ENCODE assay signal across 9 cellular contexts in the genomic region with DNA sequence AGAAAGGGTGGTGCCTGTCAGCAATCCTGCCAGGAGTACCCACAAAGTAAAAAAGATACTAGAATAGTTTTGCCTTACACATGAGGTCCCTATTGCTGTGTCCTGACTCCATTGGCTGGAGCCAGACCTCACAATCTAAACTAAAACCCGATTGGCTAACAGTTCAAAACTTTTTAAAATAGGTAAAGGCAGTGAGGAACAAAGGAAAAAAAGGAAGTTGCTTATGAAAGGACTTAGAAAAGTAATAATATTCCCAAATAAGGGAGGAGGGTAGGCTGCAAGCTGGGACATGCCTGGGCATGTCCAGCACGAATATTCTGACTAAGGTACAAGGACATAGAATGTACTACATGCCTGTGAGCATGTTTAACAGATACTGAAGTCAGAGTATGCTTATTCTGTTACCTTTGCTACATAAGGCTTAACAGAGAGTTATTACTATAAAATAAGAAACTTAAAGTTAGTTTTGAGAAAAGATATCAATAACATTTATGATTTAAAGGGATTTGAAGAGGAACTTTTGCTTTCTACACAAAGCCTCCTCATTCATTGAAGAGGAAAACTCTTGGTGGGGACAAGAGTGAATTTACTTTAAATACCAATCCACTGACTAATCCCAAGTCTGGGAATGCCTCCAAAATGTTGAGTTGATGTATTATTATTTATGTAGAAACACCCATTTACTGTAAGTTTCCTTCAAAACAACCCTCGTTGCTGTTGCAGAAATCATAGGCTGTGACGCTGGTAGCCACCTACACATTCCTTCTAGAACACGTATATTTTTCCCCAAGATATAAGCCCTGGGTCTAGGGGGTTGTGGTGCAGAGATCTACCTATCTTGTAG. TPM values are rescaled to one million over a fixed set of nuclear protein-coding genes. Genes with fewer than 3 reads are reported as not detected.
DNase-seq lines count a peak whose midpoint lies in the region; ATAC-seq, FAIRE-seq and TF ChIP-seq lines count a peak whose summit lies in the region.
"Had no signal": no experiment of that assay in that cellular context is flagged by ENCODE, and none has a peak within 500 bp of the region (broad histone marks: within the 10 kb centered on the region; RNA-seq: fewer than 3 reads in every experiment).

No MANE protein-coding gene starts in this region.

- H3K27me3 ChIP-seq in AG04450 (ENCODE audit: control insufficient read depth, insufficient read depth, low read length) (no peaks in the 10 kb centered on the region), bronchial epithelial cell (ENCODE audit: control insufficient read depth, insufficient read depth, low read length) (no peaks in the 10 kb centered on the region), mesenchymal stem cell (ENCODE audit: control insufficient read depth in 1 of 2, insufficient read depth in 1 of 2, low read length in 2 of 2) (no peaks in the 10 kb centered on the region)
- H3K27me3 ChIP-seq in CD4-positive, alpha-beta memory T cell (ENCODE audit: insufficient read depth, low read length) = no peaks in the 10 kb centered on the region
- H3K27me3 ChIP-seq: neutrophil had no signal

- H3K36me3 ChIP-seq in bronchial epithelial cell (ENCODE audit: control insufficient read depth, insufficient read depth, low read length) = no peaks in the 10 kb centered on the region
- H3K36me3 ChIP-seq in mesenchymal stem cell (ENCODE audit: control insufficient read depth in 1 of 2, insufficient read depth in 2 of 2, low read depth in 1 of 2, low read length in 2 of 2) = no peaks in the 10 kb centered on the region
- H3K36me3 ChIP-seq in CD4-positive, alpha-beta memory T cell (ENCODE audit: insufficient read depth, low read length) = no peaks in the 10 kb centered on the region
- H3K36me3 ChIP-seq: neutrophil had no signal

- H3K36me3 Mint-ChIP-seq in CD4-positive, alpha-beta memory T cell = no peaks in the 10 kb centered on the region

- no peak overlapping the region for H3K27ac Mint-ChIP-seq in CD4-positive, alpha-beta memory T cell

- peak overlapping the region; percentile 88 to 97 for H3K18ac ChIP-seq in mesenchymal stem cell (ENCODE audit: low read depth in 1 of 2, low read length in 2 of 2)

- ATAC-seq in HG02571 (IDR thresholded peaks at IDR 0.05; ENCODE audit: unreplicated experiment) (no peak), GM18867 (IDR thresholded peaks at IDR 0.05; ENCODE audit: unreplicated experiment) (no peak)

- no peaks in the 10 kb centered on the region for H3K4me1 Mint-ChIP-seq in CD4-positive, alpha-beta memory T cell

- H3K9me3 ChIP-seq in AG04450 (ENCODE audit: control insufficient read depth, insufficient read depth, low read length) (peaks cover 3% of the 10 kb centered on the region), mesenchymal stem cell (ENCODE audit: control insufficient read depth, low read length) (no peaks in the 10 kb centered on the region)
- H3K9me3 ChIP-seq in CD4-positive, alpha-beta memory T cell (ENCODE audit: control insufficient read depth in 1 of 2, low read length in 2 of 2) = no peaks in the 10 kb centered on the region
- H3K9me3 ChIP-seq: neutrophil had no signal

- peak overlapping the region; percentile 93 to 98 for H2BK12ac ChIP-seq in mesenchymal stem cell (ENCODE audit: low read length in 2 of 2)

- peak; percentile 99 for DNase-seq in AG04450 (ENCODE audit: low read depth, low spot score)
- peak; percentile 94 for DNase-seq in LHCN-M2 (ENCODE audit: low read depth)
- DNase-seq in bronchial epithelial cell (ENCODE audit: low read depth) = peak; percentile 93
- DNase-seq in mesenchymal stem cell = peak; percentile 98
- DNase-seq in CD4-positive, alpha-beta memory T cell = no peak
- DNase-seq in GM12891 (ENCODE audit: insufficient read length, low spot score) = no peak

- no peak for TF ChIP-seq CTCF in AG04450 (IDR thresholded peaks at IDR 0.05; ENCODE audit: low read depth, low read length)
- no peak for TF ChIP-seq CTCF in bronchial epithelial cell (IDR thresholded peaks at IDR 0.05; ENCODE audit: insufficient read depth, low read length, severe bottlenecking)

- no peak overlapping the region for H3K4me3 ChIP-seq in AG04450 (ENCODE audit: low read depth, low read length)
- H3K4me3 ChIP-seq in bronchial epithelial cell (ENCODE audit: low read depth, low read length) = no peak overlapping the region
- peak overlapping the region in 1 of 2 experiments; percentile 49 for H3K4me3 ChIP-seq in mesenchymal stem cell (ENCODE audit: insufficient read depth in 1 of 2, low read depth in 1 of 2, low read length in 2 of 2)
- no peak overlapping the region for H3K4me3 ChIP-seq in CD4-positive, alpha-beta memory T cell (ENCODE audit: low read length in 2 of 2)

- peak overlapping the region; percentile 91 for H4K8ac ChIP-seq in mesenchymal stem cell (ENCODE audit: low read length)

- CTCF ChIA-PET in AG04450 (lab: Charles Lee) = interaction anchor here (1.9 to 2.0 kb wide), 2 partner anchors 8 to 40 kb away, joined by 10 to 11 read pairs; a partner anchor contains a TSS
- CTCF ChIA-PET in CD4-positive, alpha-beta memory T cell (lab: Charles Lee; ENCODE audit: partially characterized antibody) = no interaction called here

- H3K27ac ChIP-seq in AG04450 (ENCODE audit: low read depth, low read length) = peak overlapping the region; percentile 100
- H3K27ac ChIP-seq in mesenchymal stem cell (ENCODE audit: low read length, poor library complexity, severe bottlenecking) = peak overlapping the region; percentile 94
- no peak overlapping the region for H3K27ac ChIP-seq in CD4-positive, alpha-beta memory T cell (ENCODE audit: low read depth, low read length)
- H3K27ac ChIP-seq: neutrophil had no signal

- TF ChIP-seq POLR2A in GM12891 (IDR thresholded peaks at IDR 0.05; ENCODE audit: low read depth, low read length) = no peak

- H2BK5ac ChIP-seq in mesenchymal stem cell (ENCODE audit: low read depth, low read length, poor library complexity, severe bottlenecking) = peak overlapping the region; percentile 97

- WGBS in mesenchymal stem cell = 23% methylated on average over 5 of the region's 5 CpGs

- H3K4ac ChIP-seq in mesenchymal stem cell (ENCODE audit: low read depth in 1 of 2, low read length in 2 of 2) = peak overlapping the region in 1 of 2 experiments; percentile 81

- H3K4me3 Mint-ChIP-seq in CD4-positive, alpha-beta memory T cell = no peak overlapping the region

- peak overlapping the region; percentile 73 for H2AK5ac ChIP-seq in mesenchymal stem cell (ENCODE audit: low read length, severe bottlenecking)

- no peak for FAIRE-seq in bronchial epithelial cell (lab: Jason Lieb, UNC)
- no peak for FAIRE-seq in GM12891 (lab: Jason Lieb, UNC)

- no peak overlapping the region for H2BK15ac ChIP-seq in mesenchymal stem cell (ENCODE audit: low read depth, poor library complexity, severe bottlenecking)

- POLR2A ChIA-PET in AG04450 (lab: Yijun Ruan, JAX) = interaction anchor here (0.6 to 1.7 kb wide), 3 partner anchors 8 to 56 kb away, joined by 3 to 6 read pairs (median 4); a partner anchor contains a TSS
- POLR2A ChIA-PET in CD4-positive, alpha-beta memory T cell (lab: Charles Lee; ENCODE audit: partially characterized antibody) = no interaction called here

- peak overlapping the region; percentile 17 for H3K4me2 ChIP-seq in mesenchymal stem cell (ENCODE audit: low read length, poor library complexity, severe bottlenecking)

- H3K14ac ChIP-seq in mesenchymal stem cell (ENCODE audit: low read length in 2 of 2) = no peak overlapping the region

- H3K79me1 ChIP-seq in mesenchymal stem cell (replicated peaks; ENCODE audit: low read length, poor library complexity, severe bottlenecking) = peaks cover 2% of the 10 kb centered on the region

- intact Hi-C loops in CD4-positive, alpha-beta memory T cell (cut with micrococcal nuclease) = no loop called here

- peaks cover 5% of the 10 kb centered on the region in 2 donors for H3K27me3 Mint-ChIP-seq in CD4-positive, alpha-beta memory T cell

- H3K9me3 Mint-ChIP-seq in CD4-positive, alpha-beta memory T cell = peaks cover 0 to 1% (median 0%) of the 10 kb centered on the region in 8 donors

- no peak overlapping the region for H3K23ac ChIP-seq in mesenchymal stem cell (ENCODE audit: low read length in 2 of 2)

- peak overlapping the region; percentile 95 for H3K9ac ChIP-seq in mesenchymal stem cell (ENCODE audit: low read length)

- H2AFZ ChIP-seq in mesenchymal stem cell (ENCODE audit: low read depth, low read length) = no peak overlapping the region

- H2BK120ac ChIP-seq in mesenchymal stem cell (ENCODE audit: low read depth, low read length) = peak overlapping the region; percentile 69

- H4K91ac ChIP-seq in mesenchymal stem cell (ENCODE audit: low read length) = no peak overlapping the region

- peaks cover 13% of the 10 kb centered on the region for H3K4me1 ChIP-seq in mesenchymal stem cell (ENCODE audit: control insufficient read depth, insufficient read depth, low read depth, low read length)
- H3K4me1 ChIP-seq in CD4-positive, alpha-beta memory T cell (ENCODE audit: insufficient read depth, low read length) = no peaks in the 10 kb centered on the region

TF ChIP-seq in GM12891, 5 proteins besides CTCF, POLR2A, EP300 and RAD21:
- TF ChIP-seq SPI1 (IDR thresholded peaks at IDR 0.05; ENCODE audit: low read depth, low read length) (no peak), PAX5 (IDR thresholded peaks at IDR 0.05; ENCODE audit: insufficient read depth, low read length, severe bottlenecking) (no peak), POU2F2 (IDR thresholded peaks at IDR 0.05; ENCODE audit: low read depth, low read length) (no peak), POLR2AphosphoS5 (IDR thresholded peaks at IDR 0.05; ENCODE audit: low read depth, low read length) (no peak), TAF1 (IDR thresholded peaks at IDR 0.05; ENCODE audit: low read depth, low read length) (no peak)

RNA-seq across cellular contexts. Expression of a gene that starts 8.2 kb away (rescaled TPM):
- polyA plus RNA-seq in AG04450 (2011; rRNA removed) = 62.4 and 69.1 TPM in 2 replicates
- 60.5 and 66.1 TPM in 2 replicates for polyA minus RNA-seq in AG04450 (2011; rRNA and poly(A)+ RNA removed)
- 35.9 and 38.1 TPM in 2 replicates for total RNA-seq in LHCN-M2 (2014; rRNA removed)
- polyA plus RNA-seq in LHCN-M2 (2012) = 36.9 TPM
- total RNA-seq in bronchial epithelial cell = 52.0 and 53.2 TPM in 2 replicates
- polyA plus RNA-seq in mesenchymal stem cell (2013, experiment 1 of 2) = 30.8 TPM
- polyA plus RNA-seq in mesenchymal stem cell (2013, experiment 2 of 2) = 33.1 TPM
- total RNA-seq in CD4-positive, alpha-beta memory T cell = 10 to 100 TPM in 1 of 2 experiments, 1 to 10 TPM in 1; 8.6 to 11.1 TPM
- 1 to 10 TPM; 3.7 to 9.2 TPM for polyA plus RNA-seq in CD4-positive, alpha-beta memory T cell
- polyA plus RNA-seq in GM12891 (2012; ENCODE audit: low read depth, missing spikeins) = 42.2 TPM

Comparison
In these comparisons a context has a peak if more than half of its experiments do, and no peak if none do; other contexts are left out.
1. DNase-seq: peak in AG04450 (single experiment), LHCN-M2 (single experiment), bronchial epithelial cell (single experiment) and mesenchymal stem cell (single experiment); none in CD4-positive, alpha-beta memory T cell (0 of 5) and GM12891 (single experiment).